In genomic region chr18:79378416-79379250, GRCh38 we compare ENCODE assay signal across 9 cellular contexts. TPM values are rescaled to one million over a fixed set of nuclear protein-coding genes. Genes with fewer than 3 reads are reported as not detected.
DNase-seq lines count a peak whose midpoint lies in the region; ATAC-seq, FAIRE-seq and TF ChIP-seq lines count a peak whose summit lies in the region.
"Had no signal": no experiment of that assay in that cellular context is flagged by ENCODE, and none has a peak within 500 bp of the region (broad histone marks: within the 10 kb centered on the region; RNA-seq: fewer than 3 reads in every experiment).

No MANE protein-coding gene starts in this region.

- no peak overlapping the region for H3K18ac ChIP-seq in mesendoderm (ENCODE audit: low read length)

- H3K4me1 Mint-ChIP-seq in activated CD8-positive, alpha-beta memory T cell treated with anti-CD3 and anti-CD28 coated beads, Interleukin-2, amount 10 ng/mL, durations not matched to agents 7 days and 5 days: peaks cover 6% of the 10 kb centered on the region

- FAIRE-seq in endothelial cell of umbilical vein (lab: Jason Lieb, UNC): peak; percentile 72
- FAIRE-seq: endometrium had no signal

- TF ChIP-seq POLR2A in HCT116 (IDR thresholded peaks at IDR 0.05; ENCODE audit: borderline replicate concordance, extremely low read depth, insufficient read depth, insufficient read length) (no peak), endothelial cell of umbilical vein (IDR thresholded peaks at IDR 0.05; ENCODE audit: low read depth, low read length) (no peak)

- DNase-seq in GM06990 (ENCODE audit: extremely low read depth, insufficient read length) (peak; percentile 74), HCT116 (ENCODE audit: low read depth, low spot score) (no peak), NCI-H1105 (lab: John Stamatoyannopoulos, UW) (peak; percentile 32), endothelial cell of umbilical vein (ENCODE audit: low read depth, low spot score) (peak; percentile 74), mesendoderm (peak; percentile 88), NCI-H748 treated with DMSO at 0.1 percent for 48 hours (lab: John Stamatoyannopoulos, UW) (no peak)
- DNase-seq in activated CD8-positive, alpha-beta memory T cell treated with anti-CD3 and anti-CD28 coated beads, Interleukin-2, amount 10 ng/mL, durations not matched to agents 7 days and 5 days: peak; percentile 75
- peak; percentile 62 to 63 for DNase-seq in stimulated activated CD8-positive, alpha-beta memory T cell treated with anti-CD3 and anti-CD28 coated beads, Interleukin-2, amount 100 ng/mL, for 1 hour (ENCODE audit: low read depth in 2 of 2)

- no peaks in the 10 kb centered on the region for H3K9me1 ChIP-seq in endothelial cell of umbilical vein (replicated peaks; ENCODE audit: control insufficient read depth, extremely low read depth, insufficient read depth, low read length)

- H3K27ac Mint-ChIP-seq in activated CD8-positive, alpha-beta memory T cell treated with anti-CD3 and anti-CD28 coated beads, Interleukin-2, amount 10 ng/mL, durations not matched to agents 7 days and 5 days: no peak overlapping the region

- no peaks in the 10 kb centered on the region for H3K79me1 ChIP-seq in mesendoderm (ENCODE audit: low read length)

- H3K9ac ChIP-seq in HCT116 (ENCODE audit: low read length): no peak overlapping the region
- no peak overlapping the region for H3K9ac ChIP-seq in endothelial cell of umbilical vein (replicated peaks; ENCODE audit: extremely low read depth, insufficient read depth, low read length)
- H3K9ac ChIP-seq in mesendoderm (ENCODE audit: low read length): no peak overlapping the region

- no peaks in the 10 kb centered on the region for H3K9me2 ChIP-seq in HCT116 (ENCODE audit: insufficient read depth)

- H3K4me2 ChIP-seq in HCT116 (ENCODE audit: low read length): peak overlapping the region; percentile 50
- no peak overlapping the region for H3K4me2 ChIP-seq in endothelial cell of umbilical vein (ENCODE audit: insufficient read depth, low read length)
- H3K4me2 ChIP-seq in mesendoderm (ENCODE audit: low read length): no peak overlapping the region

- RAD21 ChIA-PET in HCT116 (lab: Charles Lee; ENCODE audit: low non-redundant PET in 1 of 2, low total read pairs in 2 of 2, uncharacterized antibody in 2 of 2, unreplicated experiment in 2 of 2): no interaction called here

- no peaks in the 10 kb centered on the region for H3K27me3 ChIP-seq in GM06990 (replicated peaks; ENCODE audit: control insufficient read depth, insufficient read depth, low read length)
- H3K27me3 ChIP-seq in HCT116 (ENCODE audit: insufficient read depth, low read length): no peaks in the 10 kb centered on the region
- no peaks in the 10 kb centered on the region for H3K27me3 ChIP-seq in endothelial cell of umbilical vein (ENCODE audit: control insufficient read depth in 2 of 2, insufficient read depth in 2 of 2, low read length in 2 of 2)
- no peaks in the 10 kb centered on the region for H3K27me3 ChIP-seq in mesendoderm (ENCODE audit: insufficient read depth, low read length, poor library complexity)

- H3K27ac ChIP-seq in HCT116 (ENCODE audit: low read depth, low read length): no peak overlapping the region
- no peak overlapping the region for H3K27ac ChIP-seq in endothelial cell of umbilical vein (ENCODE audit: insufficient read depth, low read depth, low read length)
- H3K27ac ChIP-seq in mesendoderm (ENCODE audit: low read depth, low read length): no peak overlapping the region

- no peak overlapping the region for H2AK5ac ChIP-seq in mesendoderm (ENCODE audit: low read length)

- intact Hi-C loops in HCT116 (cut with micrococcal nuclease) (loop anchor here (1.0 to 5.0 kb wide), 2 partner anchors 266 to 589 kb away; no protein-coding TSS in a partner anchor), endothelial cell of umbilical vein (cut with micrococcal nuclease) (loop anchor here (1.0 to 5.0 kb wide), 3 partner anchors 266 to 609 kb away; partner anchors contain the start of genes CTDP1 and TXNL4A)

- no peak overlapping the region for H2BK5ac ChIP-seq in mesendoderm (ENCODE audit: low read length)

- H3K4me3 ChIP-seq in GM06990 (replicated peaks; ENCODE audit: low read depth, low read length) (no peak overlapping the region), HCT116 (replicated peaks in 1 of 2; ENCODE audit: low read depth in 1 of 2, low read length in 2 of 2) (no peak overlapping the region), endothelial cell of umbilical vein (replicated peaks in 1 of 3; ENCODE audit: insufficient read depth in 1 of 3, low read depth in 1 of 3, low read length in 3 of 3) (no peak overlapping the region), mesendoderm (ENCODE audit: low read length) (no peak overlapping the region)

- no peak overlapping the region for H4K5ac ChIP-seq in mesendoderm (ENCODE audit: low read length)

- H2AFZ ChIP-seq in HCT116 (ENCODE audit: low read depth, low read length, poor library complexity, severe bottlenecking) (no peak overlapping the region), endothelial cell of umbilical vein (ENCODE audit: low read depth, low read length) (no peak overlapping the region)

- TF ChIP-seq CTCF in GM06990 (IDR thresholded peaks at IDR 0.05; ENCODE audit: insufficient read depth, low read length, poor library complexity, severe bottlenecking) (peak; percentile 92), HCT116 (IDR thresholded peaks at IDR 0.05 in 2 of 3, conservative IDR thresholded peaks at IDR 0.05 in 1 of 3; ENCODE audit: borderline replicate concordance in 1 of 3, insufficient read depth in 1 of 3, low read depth in 2 of 3, low read length in 2 of 3) (peak; percentile 73 to 92 (median 92); a peak in 5 of 6 replicates), endothelial cell of umbilical vein (IDR thresholded peaks at IDR 0.05; ENCODE audit: extremely low read depth in 1 of 2, insufficient read depth in 1 of 2, low read depth in 1 of 2, low read length in 2 of 2) (peak; percentile 99)

- H3K56ac ChIP-seq in mesendoderm (ENCODE audit: low read length): no peak overlapping the region

- H3K9me3 ChIP-seq in HCT116 (ENCODE audit: control insufficient read depth in 1 of 2, insufficient read depth in 1 of 2, low read depth in 1 of 2, low read length in 2 of 2) (no peaks in the 10 kb centered on the region), endothelial cell of umbilical vein (replicated peaks; ENCODE audit: control insufficient read depth, insufficient read depth, low read length) (no peaks in the 10 kb centered on the region)

- POLR2A ChIA-PET in HCT116 (lab: Charles Lee): no interaction called here
- POLR2A ChIA-PET in endothelial cell of umbilical vein (lab: Charles Lee): no interaction called here

- H3K27me3 Mint-ChIP-seq in activated CD8-positive, alpha-beta memory T cell treated with anti-CD3 and anti-CD28 coated beads, Interleukin-2, amount 10 ng/mL, durations not matched to agents 7 days and 5 days: no peaks in the 10 kb centered on the region

- H3K9me3 Mint-ChIP-seq in activated CD8-positive, alpha-beta memory T cell treated with anti-CD3 and anti-CD28 coated beads, Interleukin-2, amount 10 ng/mL, durations not matched to agents 7 days and 5 days (ENCODE audit: low read depth): no peaks in the 10 kb centered on the region

- no CpG with 5 or more reads among the region's 49 CpGs for WGBS in mesendoderm (ENCODE audit: extremely low coverage, insufficient coverage, low lambda C conversion rate)

- H3K23ac ChIP-seq in mesendoderm (ENCODE audit: low read length): no peak overlapping the region

- ATAC-seq in HCT116: peak; percentile 85
- peak; percentile 81 for ATAC-seq in activated CD8-positive, alpha-beta memory T cell treated with anti-CD3 and anti-CD28 coated beads, Interleukin-2, amount 10 ng/mL, durations not matched to agents 7 days and 5 days

- no peak overlapping the region for H2BK120ac ChIP-seq in mesendoderm (ENCODE audit: low read depth, low read length)

- H3K4me3 Mint-ChIP-seq in activated CD8-positive, alpha-beta memory T cell treated with anti-CD3 and anti-CD28 coated beads, Interleukin-2, amount 10 ng/mL, durations not matched to agents 7 days and 5 days: no peak overlapping the region

- BruUV-seq in HCT116 (replicated peaks; lab: Mats Ljungman, UMichigan) (no TSS peak), endothelial cell of umbilical vein (replicated peaks; lab: Mats Ljungman, UMichigan) (no TSS peak)

- H3K36me3 Mint-ChIP-seq in activated CD8-positive, alpha-beta memory T cell treated with anti-CD3 and anti-CD28 coated beads, Interleukin-2, amount 10 ng/mL, durations not matched to agents 7 days and 5 days: no peaks in the 10 kb centered on the region

- no peak overlapping the region for H3K4ac ChIP-seq in mesendoderm (ENCODE audit: low read depth, low read length)

- H3K79me2 ChIP-seq in HCT116 (ENCODE audit: insufficient read depth, low read length): no peaks in the 10 kb centered on the region
- no peaks in the 10 kb centered on the region for H3K79me2 ChIP-seq in endothelial cell of umbilical vein (ENCODE audit: control insufficient read depth, insufficient read depth, low read length)
- H3K79me2 ChIP-seq in mesendoderm (ENCODE audit: control insufficient read depth, insufficient read depth, low read length): no peaks in the 10 kb centered on the region

- dilution Hi-C loops in endothelial cell of umbilical vein (cut with MboI; ENCODE audit: extremely low pct_ligation_motif_present, low sequenced_read_pairs): no loop called here

- no peak overlapping the region for H2BK15ac ChIP-seq in mesendoderm (replicated peaks; ENCODE audit: low read depth)

- H4K8ac ChIP-seq in mesendoderm (ENCODE audit: low read depth, low read length): no peak overlapping the region

- TF ChIP-seq RAD21 in HCT116 (IDR thresholded peaks at IDR 0.05; ENCODE audit: low read depth): peak; percentile 80

- H4K20me1 ChIP-seq in HCT116 (ENCODE audit: insufficient read depth): no peaks in the 10 kb centered on the region
- no peaks in the 10 kb centered on the region for H4K20me1 ChIP-seq in endothelial cell of umbilical vein (replicated peaks; ENCODE audit: control insufficient read depth, extremely low read depth, insufficient read depth, low read length)

- CTCF ChIA-PET in HCT116 (lab: Charles Lee) (interaction anchor here (0.7 to 1.4 kb wide), 3 partner anchors 15 to 777 kb away, joined by 3 to 4 read pairs (median 3); no protein-coding TSS in a partner anchor), endothelial cell of umbilical vein (lab: Charles Lee) (interaction anchor here (0.6 to 6.3 kb wide), 13 partner anchors 10 to 780 kb away, joined by 3 to 62 read pairs (median 4); no protein-coding TSS in a partner anchor)
- CTCF ChIA-PET in activated CD8-positive, alpha-beta memory T cell treated with anti-CD3 and anti-CD28 coated beads, Interleukin-2, amount 10 ng/mL, durations not matched to agents 7 days and 5 days (lab: Charles Lee): interaction anchor here (0.9 to 5.8 kb wide), 18 partner anchors 10 to 302 kb away, joined by 3 to 49 read pairs (median 5); no protein-coding TSS in a partner anchor

- peaks cover 3% of the 10 kb centered on the region for H3K36me3 ChIP-seq in GM06990 (ENCODE audit: control insufficient read depth, insufficient read depth, low read length)
- no peaks in the 10 kb centered on the region; a peak in 1 of 4 replicates for H3K36me3 ChIP-seq in HCT116 (ENCODE audit: control insufficient read depth in 1 of 2, insufficient read depth in 2 of 2, low read length in 2 of 2)
- no peaks in the 10 kb centered on the region for H3K36me3 ChIP-seq in endothelial cell of umbilical vein (ENCODE audit: control insufficient read depth in 2 of 2, extremely low read depth in 1 of 2, insufficient read depth in 2 of 2, low read length in 2 of 2)
- H3K36me3 ChIP-seq in mesendoderm (ENCODE audit: control insufficient read depth, insufficient read depth, low read length): no peaks in the 10 kb centered on the region

- H3K4me1 ChIP-seq in HCT116 (ENCODE audit: control insufficient read depth in 1 of 2, insufficient read depth in 2 of 2, low read length in 2 of 2) (peaks cover 0 to 5% of the 10 kb centered on the region in 2 experiments; a peak in 1 of 4 replicates), endothelial cell of umbilical vein (ENCODE audit: control insufficient read depth, extremely low read depth, insufficient read depth, low read length) (no peaks in the 10 kb centered on the region), mesendoderm (ENCODE audit: control insufficient read depth, low read depth, low read length) (no peaks in the 10 kb centered on the region)

RNA-seq across cellular contexts. Expression of gene NFATC1, which starts 17.1 kb away (rescaled TPM):
- total RNA-seq in HCT116 (2021; ENCODE audit: unreplicated experiment): 20.8 TPM
- 13.5 and 14.8 TPM in 2 replicates for polyA plus RNA-seq in HCT116 (2012)
- 10 to 100 TPM; 25.7 to 27.8 TPM for total RNA-seq in activated CD8-positive, alpha-beta memory T cell treated with anti-CD3 and anti-CD28 coated beads, Interleukin-2, amount 10 ng/mL, durations not matched to agents 7 days and 5 days
- 26.8 and 30.0 TPM in 2 replicates for total RNA-seq in endothelial cell of umbilical vein
- polyA plus RNA-seq in endothelial cell of umbilical vein: 11.1 and 13.6 TPM in 2 replicates
- 10.6 and 12.8 TPM in 2 replicates for polyA plus RNA-seq in endothelial cell of umbilical vein (2011; cell fraction: cytosol; rRNA removed)
- polyA plus RNA-seq in endothelial cell of umbilical vein (2011; cell fraction: nucleus; rRNA removed): 20.2 and 22.3 TPM in 2 replicates
- 14.0 and 17.1 TPM in 2 replicates for polyA plus RNA-seq in endothelial cell of umbilical vein (2012)
- 11.6 and 15.7 TPM in 2 replicates for polyA minus RNA-seq in endothelial cell of umbilical vein
- polyA minus RNA-seq in endothelial cell of umbilical vein (2011; cell fraction: cytosol; rRNA and poly(A)+ RNA removed): 0.61 TPM
- polyA minus RNA-seq in endothelial cell of umbilical vein (2011; cell fraction: nucleus; rRNA and poly(A)+ RNA removed): 15.2 and 41.1 TPM in 2 replicates
- polyA plus RNA-seq in mesendoderm (2013, experiment 1 of 2): 2.1 TPM
- 2.1 TPM for polyA plus RNA-seq in mesendoderm (2013, experiment 2 of 2)

Comparison
In these comparisons a context has a peak if more than half of its experiments do, and no peak if none do; other contexts are left out.
1. DNase-seq: peak in GM06990 (single experiment), NCI-H1105 (single experiment), activated CD8-positive, alpha-beta memory T cell treated with anti-CD3 and anti-CD28 coated beads, Interleukin-2, amount 10 ng/mL, durations not matched to agents 7 days and 5 days (single experiment), endothelial cell of umbilical vein (single experiment), mesendoderm (single experiment) and stimulated activated CD8-positive, alpha-beta memory T cell treated with anti-CD3 and anti-CD28 coated beads, Interleukin-2, amount 100 ng/mL, for 1 hour (2 of 2); none in HCT116 (single experiment) and NCI-H748 treated with DMSO at 0.1 percent for 48 hours (single experiment).
2. Peak in every context shown above with its lines, with median percentiles within 50 percentile points of each other: CTCF ChIP-seq.